ENCODE assay signal across 13 cellular contexts in the genomic region with DNA sequence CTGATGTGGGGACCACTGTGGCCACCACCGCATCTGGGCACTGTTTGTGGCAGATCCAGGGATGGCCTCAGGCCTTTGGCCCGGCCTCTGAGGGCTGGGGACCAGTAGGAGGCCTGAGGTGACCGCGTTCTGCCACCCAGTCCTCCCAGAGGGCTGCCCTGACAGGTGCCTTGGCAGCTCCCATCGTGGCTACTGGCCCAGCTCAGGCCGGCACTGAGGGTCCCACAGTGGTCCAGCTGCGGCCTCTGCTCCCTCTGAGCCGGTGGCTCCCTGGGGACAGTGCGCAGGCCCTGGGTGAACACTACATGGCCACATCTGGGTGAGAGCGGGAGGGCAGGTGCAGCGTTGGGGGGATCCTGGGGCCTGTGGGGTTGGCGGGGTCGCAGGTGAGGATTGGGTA.
A peak's percentile ranks its signal among the peaks of the same experiment; 100 is the strongest.
DNase-seq lines count a peak whose midpoint lies in the region; ATAC-seq and TF ChIP-seq lines count a peak whose summit lies in the region.
"Had no signal": no experiment of that assay in that cellular context is flagged by ENCODE, and none has a peak within 500 bp of the region (broad histone marks: within the 10 kb centered on the region; RNA-seq: fewer than 3 reads in every experiment).

No MANE protein-coding gene starts in this region.

- no peak overlapping the region for H3K27ac Mint-ChIP-seq in naive thymus-derived CD4-positive, alpha-beta T cell
- no peak overlapping the region for H3K27ac Mint-ChIP-seq in HFFc6
- H3K27ac Mint-ChIP-seq: WTC11 had no signal

- H3K36me3 Mint-ChIP-seq in naive thymus-derived CD4-positive, alpha-beta T cell: peaks cover 0 to 10% (median 4%) of the 10 kb centered on the region in 5 donors
- H3K36me3 Mint-ChIP-seq in HFFc6 (ENCODE audit: low read depth): no peaks in the 10 kb centered on the region

- H3K27ac ChIP-seq in angular gyrus (ENCODE audit: low read depth, low read length): peak overlapping the region; percentile 41
- no peak overlapping the region for H3K27ac ChIP-seq in naive thymus-derived CD4-positive, alpha-beta T cell (ENCODE audit: low read depth, low read length)
- H3K27ac ChIP-seq: tibial artery had no signal

- H3K27me3 ChIP-seq in naive thymus-derived CD4-positive, alpha-beta T cell (ENCODE audit: control insufficient read depth in 2 of 2, insufficient read depth in 2 of 2, low read length in 2 of 2): no peaks in the 10 kb centered on the region
- H3K27me3 ChIP-seq: tibial artery had no signal

- POLR2A ChIA-PET in naive thymus-derived CD4-positive, alpha-beta T cell (lab: Charles Lee): interaction anchor here (0.9 kb wide), 1 partner anchor 117 kb away, joined by 3 read pairs; no protein-coding TSS in a partner anchor

- H3K27me3 Mint-ChIP-seq in naive thymus-derived CD4-positive, alpha-beta T cell: no peaks in the 10 kb centered on the region
- H3K27me3 Mint-ChIP-seq in HFFc6 (ENCODE audit: insufficient read depth): no peaks in the 10 kb centered on the region
- H3K27me3 Mint-ChIP-seq: CD4-positive, alpha-beta memory T cell; central memory CD8-positive, alpha-beta T cell had no signal

- H3K4me3 ChIP-seq in naive thymus-derived CD4-positive, alpha-beta T cell (ENCODE audit: low read length): no peak overlapping the region
- H3K4me3 ChIP-seq: tibial artery had no signal

- no peak for DNase-seq in left ventricle myocardium superior
- no peak for DNase-seq in Right ventricle myocardium superior
- DNase-seq in naive thymus-derived CD4-positive, alpha-beta T cell: no peak
- no peak for DNase-seq in stimulated activated CD4-positive, alpha-beta T cell treated with anti-CD3 and anti-CD28 coated beads, Interleukin-15, amount 100 ng/mL, for 24 hours
- no peak for DNase-seq in ACHN
- DNase-seq in HFFc6: no peak

- no peak for TF ChIP-seq CTCF in HFFc6 (IDR thresholded peaks at IDR 0.05)

- intact Hi-C loops in left ventricle myocardium superior (cut with micrococcal nuclease) (loop anchor here (10.0 kb wide), 1 partner anchor 156 kb away; no protein-coding TSS in a partner anchor), Right ventricle myocardium superior (cut with DNase I) (loop anchor here (5.0 kb wide), 2 partner anchors 159 to 224 kb away; no protein-coding TSS in a partner anchor)
- intact Hi-C loops in naive thymus-derived CD4-positive, alpha-beta T cell (cut with micrococcal nuclease): loop anchor here (1.0 to 2.0 kb wide), 6 partner anchors 60 to 298 kb away; no protein-coding TSS in a partner anchor

- CTCF ChIA-PET in naive thymus-derived CD4-positive, alpha-beta T cell (lab: Charles Lee): interaction anchor here (0.6 to 2.9 kb wide), 8 partner anchors 37 to 221 kb away, joined by 3 to 32 read pairs (median 4); no protein-coding TSS in a partner anchor

- H3K36me3 ChIP-seq in naive thymus-derived CD4-positive, alpha-beta T cell (ENCODE audit: control insufficient read depth in 2 of 3, insufficient read depth in 3 of 3, low read length in 3 of 3): peaks cover 0 to 29% (median 9%) of the 10 kb centered on the region in 3 experiments

- H3K4me3 Mint-ChIP-seq in naive thymus-derived CD4-positive, alpha-beta T cell: no peak overlapping the region
- H3K4me3 Mint-ChIP-seq in HFFc6: no peak overlapping the region
- H3K4me3 Mint-ChIP-seq: CD4-positive, alpha-beta memory T cell; central memory CD8-positive, alpha-beta T cell; neural crest cell; WTC11 had no signal

- no peaks in the 10 kb centered on the region for H3K9me3 Mint-ChIP-seq in naive thymus-derived CD4-positive, alpha-beta T cell
- no peaks in the 10 kb centered on the region for H3K9me3 Mint-ChIP-seq in HFFc6
- H3K9me3 Mint-ChIP-seq: CD4-positive, alpha-beta memory T cell; central memory CD8-positive, alpha-beta T cell; neural crest cell; WTC11 had no signal

- in situ Hi-C loops in ACHN (cut with HindIII; ENCODE audit: low pct_ligation_motif_present, low pct_unique_long_range_greater_than_20kb, low sequenced_read_pairs): no loop called here

- H3K9me3 ChIP-seq in naive thymus-derived CD4-positive, alpha-beta T cell (ENCODE audit: control insufficient read depth in 2 of 3, low read length in 3 of 3): no peaks in the 10 kb centered on the region
- H3K9me3 ChIP-seq: tibial artery had no signal

- peak; percentile 1 for ATAC-seq in left ventricle myocardium superior
- no peak for ATAC-seq in Right ventricle myocardium superior (ENCODE audit: poor library complexity)
- ATAC-seq in naive thymus-derived CD4-positive, alpha-beta T cell: peak; percentile 4
- ATAC-seq in HG03159 (IDR thresholded peaks at IDR 0.05; ENCODE audit: unreplicated experiment): no peak

- H3K4me1 Mint-ChIP-seq in naive thymus-derived CD4-positive, alpha-beta T cell: peaks cover 0 to 14% (median 12%) of the 10 kb centered on the region in 7 donors
- H3K4me1 Mint-ChIP-seq in HFFc6 (ENCODE audit: low read depth): peaks cover 25% of the 10 kb centered on the region

- H3K4me1 ChIP-seq in naive thymus-derived CD4-positive, alpha-beta T cell (ENCODE audit: control insufficient read depth in 2 of 2, insufficient read depth in 2 of 2, low read length in 2 of 2): no peaks in the 10 kb centered on the region

Comparison
In these comparisons a context has a peak if more than half of its experiments do, and no peak if none do; other contexts are left out.
1. ATAC-seq: peak in left ventricle myocardium superior (single experiment) and naive thymus-derived CD4-positive, alpha-beta T cell (single experiment); none in Right ventricle myocardium superior (single experiment) and HG03159 (single experiment).